22 cellular contexts compared by ENCODE assay signal in genomic region chr7:156472267-156472666, GRCh38.
DNase-seq lines count a peak whose midpoint lies in the region; ATAC-seq and TF ChIP-seq lines count a peak whose summit lies in the region.
"Had no signal": no experiment of that assay in that cellular context is flagged by ENCODE, and none has a peak within 500 bp of the region (broad histone marks: within the 10 kb centered on the region; RNA-seq: fewer than 3 reads in every experiment).

No MANE protein-coding gene starts in this region.

- no peaks in the 10 kb centered on the region for H3K4me1 Mint-ChIP-seq in type B pancreatic cell (ENCODE audit: unreplicated experiment)
- H3K4me1 Mint-ChIP-seq in activated naive CD8-positive, alpha-beta T cell treated with anti-CD3 and anti-CD28 coated beads for 36 hours = no peaks in the 10 kb centered on the region
- H3K4me1 Mint-ChIP-seq: CD8-positive, alpha-beta memory T cell had no signal

- H3K9me3 ChIP-seq in heart right ventricle = no peaks in the 10 kb centered on the region
- H3K9me3 ChIP-seq: A549, BE2C had no signal

- H3K27me3 Mint-ChIP-seq in type B pancreatic cell = peaks cover 15% of the 10 kb centered on the region
- peaks cover 18% of the 10 kb centered on the region for H3K27me3 Mint-ChIP-seq in activated naive CD8-positive, alpha-beta T cell treated with anti-CD3 and anti-CD28 coated beads for 36 hours

- DNase-seq in cardiac septum (ENCODE audit: low spot score) = peak; percentile 51
- no peak for DNase-seq in heart right ventricle
- DNase-seq in islet precursor cell = peak; percentile 16
- peak; percentile 20 for DNase-seq in type B pancreatic cell (ENCODE audit: extremely low spot score, unreplicated experiment)
- DNase-seq in activated naive CD8-positive, alpha-beta T cell treated with anti-CD3 and anti-CD28 coated beads for 36 hours = no peak
- DNase-seq: 8988T; ACHN; AML-193; BE2C; CD4-positive, alpha-beta T cell; CD8-positive, alpha-beta memory T cell; DMS 273 treated with DMSO at 0.1 percent for 48 hours; DMS79; EL; GF-D8; H9 had no signal

- no peaks in the 10 kb centered on the region for H3K36me3 ChIP-seq in heart right ventricle
- H3K36me3 ChIP-seq: BE2C; BLaER1 treated with 17β-estradiol and CSF1 and Interleukin-3, amounts not matched to agents 10 nM and 100 nM had no signal

- intact Hi-C loops in cardiac septum (cut with DNase I) = loop anchor here (5.0 kb wide), 2 partner anchors 655 to 675 kb away; no protein-coding TSS in a partner anchor
- intact Hi-C loops in heart right ventricle (cut with DNase I) = loop anchor here (5.0 to 10.0 kb wide), 5 partner anchors 650 to 675 kb away; partner anchors contain the start of gene SHH (in 2 of the 10)

- H3K4me3 Mint-ChIP-seq in type B pancreatic cell = no peak overlapping the region
- no peak overlapping the region for H3K4me3 Mint-ChIP-seq in activated naive CD8-positive, alpha-beta T cell treated with anti-CD3 and anti-CD28 coated beads for 36 hours
- H3K4me3 Mint-ChIP-seq: CD14-positive monocyte; CD4-positive, alpha-beta T cell; CD8-positive, alpha-beta memory T cell; GM23338; H9 had no signal

- H3K9me3 Mint-ChIP-seq in type B pancreatic cell = no peaks in the 10 kb centered on the region
- H3K9me3 Mint-ChIP-seq in activated naive CD8-positive, alpha-beta T cell treated with anti-CD3 and anti-CD28 coated beads for 36 hours = no peaks in the 10 kb centered on the region
- H3K9me3 Mint-ChIP-seq: CD4-positive, alpha-beta T cell; CD8-positive, alpha-beta memory T cell had no signal

- H3K27ac ChIP-seq in heart right ventricle = no peak overlapping the region
- H3K27ac ChIP-seq: A549; BLaER1 treated with 17β-estradiol and CSF1 and Interleukin-3, amounts not matched to agents 10 nM and 100 nM had no signal

- H3K27ac Mint-ChIP-seq in type B pancreatic cell = no peak overlapping the region
- H3K27ac Mint-ChIP-seq in activated naive CD8-positive, alpha-beta T cell treated with anti-CD3 and anti-CD28 coated beads for 36 hours = no peak overlapping the region
- H3K27ac Mint-ChIP-seq: CD14-positive monocyte; CD4-positive, alpha-beta T cell; CD8-positive, alpha-beta memory T cell; GM23338; H9 had no signal

- H3K36me3 Mint-ChIP-seq in type B pancreatic cell = no peaks in the 10 kb centered on the region
- no peaks in the 10 kb centered on the region for H3K36me3 Mint-ChIP-seq in activated naive CD8-positive, alpha-beta T cell treated with anti-CD3 and anti-CD28 coated beads for 36 hours
- H3K36me3 Mint-ChIP-seq: CD14-positive monocyte; CD8-positive, alpha-beta memory T cell had no signal

- H3K4me1 ChIP-seq in heart right ventricle = no peaks in the 10 kb centered on the region
- H3K4me1 ChIP-seq: BE2C had no signal

- H3K4me3 ChIP-seq in heart right ventricle = no peak overlapping the region
- H3K4me3 ChIP-seq: A549; BLaER1 treated with 17β-estradiol and CSF1 and Interleukin-3, amounts not matched to agents 10 nM and 100 nM; GM23338 had no signal

- no peak for ATAC-seq in heart right ventricle
- ATAC-seq in activated CD4-positive, CD25-positive, alpha-beta regulatory T cell treated with anti-CD3 and anti-CD28 coated beads, Interleukin-2, amount 50 U/mL, for 24 hours = no peak
- ATAC-seq: A549, GM23338, HCT116 had no signal

- peaks cover 0 to 39% (median 10%) of the 10 kb centered on the region in 7 donors for H3K27me3 ChIP-seq in heart right ventricle
- H3K27me3 ChIP-seq: BLaER1 treated with 17β-estradiol and CSF1 and Interleukin-3, amounts not matched to agents 10 nM and 100 nM had no signal

- 90 to 91% methylated on average over 11 of the region's 11 CpGs for WGBS in heart right ventricle, 2 donors

- TF ChIP-seq CTCF in heart right ventricle (IDR thresholded peaks at IDR 0.05) = no peak
- no peak for TF ChIP-seq CTCF in type B pancreatic cell (conservative IDR thresholded peaks at IDR 0.05)

Comparison
In these comparisons a context has a peak if more than half of its experiments do, and no peak if none do; other contexts are left out.
1. DNase-seq: peak in cardiac septum (single experiment), islet precursor cell (single experiment) and type B pancreatic cell (single experiment); none in heart right ventricle (0 of 2) and activated naive CD8-positive, alpha-beta T cell treated with anti-CD3 and anti-CD28 coated beads for 36 hours (single experiment).